35 cellular contexts compared by ENCODE assay signal in genomic region chr16:57830890-57831484, GRCh38. TPM values are rescaled to one million over a fixed set of nuclear protein-coding genes. Genes with fewer than 3 reads are reported as not detected.
DNase-seq lines count a peak whose midpoint lies in the region; ATAC-seq and TF ChIP-seq lines count a peak whose summit lies in the region.
"Had no signal": no experiment of that assay in that cellular context is flagged by ENCODE, and none has a peak within 500 bp of the region (broad histone marks: within the 10 kb centered on the region; RNA-seq: fewer than 3 reads in every experiment).

No MANE protein-coding gene starts in this region.

- in situ Hi-C loops in IMR-90 (cut with MboI; ENCODE audit: low sequenced_read_pairs) (no loop called here), mammary epithelial cell (cut with MboI; ENCODE audit: low sequenced_read_pairs in 2 of 2) (no loop called here)

- no peak for TF ChIP-seq RAD21 in IMR-90 (IDR thresholded peaks at IDR 0.05; ENCODE audit: low read length)

- TF ChIP-seq POLR2A in IMR-90 (IDR thresholded peaks at IDR 0.05; ENCODE audit: low read depth, low read length): no peak

- no peak overlapping the region for H2AFZ ChIP-seq in IMR-90 (replicated peaks; ENCODE audit: low read length, poor library complexity)
- no peak overlapping the region for H2AFZ ChIP-seq in mammary epithelial cell (ENCODE audit: low read depth, low read length)

- no peak overlapping the region for H3K27ac ChIP-seq in IMR-90 (ENCODE audit: insufficient read depth, low read length)
- no peak overlapping the region for H3K27ac ChIP-seq in mammary epithelial cell (ENCODE audit: insufficient read depth, low read depth, low read length)
- H3K27ac ChIP-seq in mesendoderm (ENCODE audit: low read depth, low read length): no peak overlapping the region
- H3K27ac ChIP-seq: cardiac muscle cell, neutrophil, SJCRH30, upper lobe of left lung, WERI-Rb-1 had no signal

- intact Hi-C loops in Caco-2 (cut with micrococcal nuclease; ENCODE audit: unreplicated experiment) (loop anchor here (1.0 kb wide), 1 partner anchor 10 kb away; no protein-coding TSS in a partner anchor), IMR-90 (cut with micrococcal nuclease) (no loop called here), mammary epithelial cell (cut with micrococcal nuclease) (no loop called here)

- H3K4me2 ChIP-seq in IMR-90 (ENCODE audit: low read depth, low read length) (no peak overlapping the region), mammary epithelial cell (ENCODE audit: insufficient read depth, low read depth, low read length) (no peak overlapping the region), mesendoderm (ENCODE audit: low read length) (no peak overlapping the region)

- H3K9ac ChIP-seq in IMR-90 (ENCODE audit: low read depth, low read length) (no peak overlapping the region), mammary epithelial cell (ENCODE audit: insufficient read depth, low read length) (no peak overlapping the region), mesendoderm (ENCODE audit: low read length) (no peak overlapping the region)

- H3K4me3 ChIP-seq in Caco-2 (ENCODE audit: low read depth, low read length) (no peak overlapping the region), IMR-90 (ENCODE audit: insufficient read depth, low read depth, low read length) (no peak overlapping the region), mammary epithelial cell (replicated peaks in 1 of 3; ENCODE audit: insufficient read depth in 1 of 3, low read depth in 2 of 3, low read length in 3 of 3) (no peak overlapping the region), mesendoderm (ENCODE audit: low read length) (no peak overlapping the region)
- H3K4me3 ChIP-seq: cardiac muscle cell, coronary artery, HAP-1, SJCRH30, upper lobe of left lung had no signal

- no peaks in the 10 kb centered on the region for H3K79me1 ChIP-seq in IMR-90 (ENCODE audit: low read depth in 1 of 2, low read length in 2 of 2)
- no peaks in the 10 kb centered on the region for H3K79me1 ChIP-seq in mesendoderm (ENCODE audit: low read length)

- BruUV-seq in Caco-2 (replicated peaks; lab: Mats Ljungman, UMichigan) (no TSS peak), IMR-90 (replicated peaks; lab: Mats Ljungman, UMichigan) (no TSS peak), mammary epithelial cell (replicated peaks; lab: Mats Ljungman, UMichigan) (no TSS peak)

- H4K20me1 ChIP-seq in IMR-90 (ENCODE audit: insufficient read depth, low read length): no peaks in the 10 kb centered on the region
- H4K20me1 ChIP-seq in mammary epithelial cell (ENCODE audit: insufficient read depth, low read length): no peaks in the 10 kb centered on the region

- WGBS in IMR-90 (ENCODE audit: extremely low coverage in 2 of 2, insufficient read length in 1 of 2), 2 experiments: 85% methylated on average over 4 of the region's 10 CpGs; no CpG with 5 or more reads in 1 of the 2 experiments
- WGBS in mammary epithelial cell (ENCODE audit: low coverage, missing lambda C conversion rate): 82% methylated on average over 10 of the region's 10 CpGs
- no CpG with 5 or more reads among the region's 10 CpGs for WGBS in mesendoderm (ENCODE audit: extremely low coverage, insufficient coverage, low lambda C conversion rate)

- ATAC-seq in IMR-90 (ENCODE audit: low read depth): no peak
- ATAC-seq in HG03442 (IDR thresholded peaks at IDR 0.05; ENCODE audit: unreplicated experiment): no peak
- ATAC-seq: left ventricle myocardium superior; naive thymus-derived CD4-positive, alpha-beta T cell; sciatic nerve had no signal

- H3K23ac ChIP-seq in IMR-90 (ENCODE audit: low read depth, low read length) (no peak overlapping the region), mesendoderm (ENCODE audit: low read length) (no peak overlapping the region)

- peaks cover 4% of the 10 kb centered on the region; the same call in 1 of the 2 replicates for H3K9me1 ChIP-seq in IMR-90 (ENCODE audit: insufficient read depth, low read length)

- H3K4me1 ChIP-seq in Caco-2 (peaks cover 27% of the 10 kb centered on the region), IMR-90 (ENCODE audit: control insufficient read depth, insufficient read depth, low read length) (no peaks in the 10 kb centered on the region; the same call in 1 of the 2 replicates), mammary epithelial cell (ENCODE audit: insufficient read depth, low read length) (peaks cover 12% of the 10 kb centered on the region), mesendoderm (ENCODE audit: control insufficient read depth, low read depth, low read length) (peaks cover 5% of the 10 kb centered on the region)
- H3K4me1 ChIP-seq: HAP-1, upper lobe of left lung had no signal

- TF ChIP-seq CTCF in Caco-2 (IDR thresholded peaks at IDR 0.05; ENCODE audit: insufficient read depth in 1 of 2, low read depth in 1 of 2, low read length in 1 of 2, severe bottlenecking in 1 of 2, unreplicated experiment in 1 of 2): no peak
- TF ChIP-seq CTCF in IMR-90 (conservative IDR thresholded peaks at IDR 0.05; ENCODE audit: low read depth, low read length): no peak
- TF ChIP-seq CTCF in mammary epithelial cell (conservative IDR thresholded peaks at IDR 0.05 in 1 of 2, IDR thresholded peaks at IDR 0.05 in 1 of 2; ENCODE audit: extremely low read depth in 1 of 2, insufficient read depth in 1 of 2, low read depth in 1 of 2, low read length in 2 of 2): no peak

- H4K91ac ChIP-seq in IMR-90 (ENCODE audit: insufficient read depth, low read depth, low read length): no peak overlapping the region

- H3K4me1 Mint-ChIP-seq in Caco-2 (ENCODE audit: low read depth, unreplicated experiment): peaks cover 17% of the 10 kb centered on the region
- H3K4me1 Mint-ChIP-seq: activated CD4-positive, alpha-beta T cell treated with anti-CD3 and anti-CD28 coated beads, Interleukin-2, amount 10 ng/mL, durations not matched to agents 24 days and 14 days; activated naive CD4-positive, alpha-beta T cell treated with anti-CD3 and anti-CD28 coated beads, Interleukin-2, amount 50 U/mL, for 24 hours; naive thymus-derived CD4-positive, alpha-beta T cell had no signal

- no peak overlapping the region for H3K14ac ChIP-seq in IMR-90 (replicated peaks; ENCODE audit: low read depth, low read length)

- H3K4me3 Mint-ChIP-seq in Caco-2 (ENCODE audit: unreplicated experiment): no peak overlapping the region
- H3K4me3 Mint-ChIP-seq: activated CD4-positive, alpha-beta T cell treated with anti-CD3 and anti-CD28 coated beads, Interleukin-2, amount 10 ng/mL, durations not matched to agents 24 days and 14 days; activated naive CD4-positive, alpha-beta T cell treated with anti-CD3 and anti-CD28 coated beads, Interleukin-2, amount 50 U/mL, for 24 hours; naive thymus-derived CD4-positive, alpha-beta T cell had no signal

- H4K5ac ChIP-seq in IMR-90 (ENCODE audit: low read depth, low read length) (no peak overlapping the region), mesendoderm (ENCODE audit: low read length) (no peak overlapping the region)

- H4K8ac ChIP-seq in IMR-90 (ENCODE audit: low read depth in 2 of 2, low read length in 2 of 2) (no peak overlapping the region), mesendoderm (ENCODE audit: low read depth, low read length) (no peak overlapping the region)

- H3K79me2 ChIP-seq in mammary epithelial cell (ENCODE audit: insufficient read depth, low read length) (no peaks in the 10 kb centered on the region), mesendoderm (ENCODE audit: control insufficient read depth, insufficient read depth, low read length) (no peaks in the 10 kb centered on the region)

- dilution Hi-C loops in IMR-90 (cut with HindIII; ENCODE audit: low sequenced_read_pairs, unreplicated experiment): no loop called here
- dilution Hi-C loops in mammary epithelial cell (cut with HindIII; ENCODE audit: low sequenced_read_pairs): loop anchor here (5.0 kb wide), 3 partner anchors 34 to 86 kb away; no protein-coding TSS in a partner anchor

- CTCF ChIA-PET in Caco-2 (lab: Charles Lee): interaction anchor here (0.5 to 1.0 kb wide), 2 partner anchors 13 to 32 kb away, joined by 3 to 4 read pairs; no protein-coding TSS in a partner anchor
- CTCF ChIA-PET in IMR-90 (lab: Yijun Ruan, JAX): no interaction called here
- CTCF ChIA-PET in mammary epithelial cell (lab: Charles Lee; ENCODE audit: low non-redundant PET): no interaction called here

- peak overlapping the region; percentile 24 for H2AK9ac ChIP-seq in IMR-90 (replicated peaks; ENCODE audit: low read depth, low read length, poor library complexity)

- no peaks in the 10 kb centered on the region for H3K36me3 Mint-ChIP-seq in Caco-2 (ENCODE audit: insufficient read depth, unreplicated experiment)
- H3K36me3 Mint-ChIP-seq: activated naive CD4-positive, alpha-beta T cell treated with anti-CD3 and anti-CD28 coated beads, Interleukin-2, amount 50 U/mL, for 24 hours; naive thymus-derived CD4-positive, alpha-beta T cell had no signal

- DNase-seq in Caco-2: peak; percentile 53 to 56
- DNase-seq in IMR-90: no peak
- DNase-seq in mammary epithelial cell: peak; percentile 74
- DNase-seq in mesendoderm: peak; percentile 42
- no peak for DNase-seq in stimulated activated CD4-positive, alpha-beta T cell treated with anti-CD3 and anti-CD28 coated beads, Interleukin-2, amount 100 ng/mL, for 24 hours
- DNase-seq in MV-4-11 (lab: John Stamatoyannopoulos, UW): no peak
- DNase-seq in KG1 (lab: John Stamatoyannopoulos, UW): no peak
- DNase-seq: activated CD4-positive, alpha-beta T cell treated with anti-CD3 and anti-CD28 coated beads, Interleukin-2, amount 10 ng/mL, durations not matched to agents 24 days and 14 days; activated CD8-positive, alpha-beta memory T cell treated with anti-CD3 and anti-CD28 coated beads for 24 hours; activated T-cell treated with anti-CD3 and anti-CD28 coated beads for 4 hours; amniotic stem cell; BE2C; effector CD8-positive, alpha-beta T cell; erythroblast; foreskin fibroblast; head of caudate nucleus; islet precursor cell; left ventricle myocardium superior; midbrain; naive thymus-derived CD4-positive, alpha-beta T cell; NCI-H1092 treated with DMSO at 0.1 percent for 48 hours; NCI-H1930; NCI-H526 treated with DMSO at 0.1 percent for 48 hours; SJCRH30; stimulated activated CD4-positive, alpha-beta T cell treated with anti-CD3 and anti-CD28 coated beads, Interleukin-4, amount 100 ng/mL, for 4 hours; T1000; upper lobe of left lung; WERI-Rb-1 had no signal

- no peak overlapping the region for H3K4ac ChIP-seq in IMR-90 (ENCODE audit: low read depth, low read length)
- no peak overlapping the region for H3K4ac ChIP-seq in mesendoderm (ENCODE audit: low read depth, low read length)

- H3K18ac ChIP-seq in IMR-90 (ENCODE audit: low read depth, low read length): no peak overlapping the region
- H3K18ac ChIP-seq in mesendoderm (ENCODE audit: low read length): peak overlapping the region; percentile 16

- H2AK5ac ChIP-seq in IMR-90 (ENCODE audit: low read depth, low read length) (no peak overlapping the region), mesendoderm (ENCODE audit: low read length) (no peak overlapping the region)

- H2BK120ac ChIP-seq in IMR-90 (ENCODE audit: low read depth, low read length) (no peak overlapping the region), mesendoderm (ENCODE audit: low read depth, low read length) (no peak overlapping the region)

- H3K27me3 ChIP-seq in Caco-2 (replicated peaks; ENCODE audit: control insufficient read depth, insufficient read depth, low read length) (no peaks in the 10 kb centered on the region), IMR-90 (ENCODE audit: control insufficient read depth, insufficient read depth, low read length) (peaks cover 18% of the 10 kb centered on the region), mammary epithelial cell (ENCODE audit: insufficient read depth, low read length) (no peaks in the 10 kb centered on the region), mesendoderm (ENCODE audit: insufficient read depth, low read length, poor library complexity) (no peaks in the 10 kb centered on the region)
- H3K27me3 ChIP-seq: BE2C, cardiac muscle cell, upper lobe of left lung had no signal

- H3K36me3 ChIP-seq in Caco-2 (ENCODE audit: control insufficient read depth, insufficient read depth, low read length) (no peaks in the 10 kb centered on the region), IMR-90 (ENCODE audit: control insufficient read depth, insufficient read depth, low read length) (no peaks in the 10 kb centered on the region), mammary epithelial cell (ENCODE audit: insufficient read depth, low read length) (no peaks in the 10 kb centered on the region), mesendoderm (ENCODE audit: control insufficient read depth, insufficient read depth, low read length) (no peaks in the 10 kb centered on the region)
- H3K36me3 ChIP-seq: BE2C, cardiac muscle cell, HAP-1, neutrophil, SJCRH30, upper lobe of left lung, WERI-Rb-1 had no signal

- POLR2A ChIA-PET in Caco-2 (lab: Charles Lee) (no interaction called here), IMR-90 (lab: Charles Lee; ENCODE audit: unreplicated experiment) (no interaction called here)

- H2BK15ac ChIP-seq in IMR-90 (ENCODE audit: low read depth, low read length) (no peak overlapping the region), mesendoderm (replicated peaks; ENCODE audit: low read depth) (no peak overlapping the region)

- H3K9me3 Mint-ChIP-seq in Caco-2 (ENCODE audit: unreplicated experiment): no peaks in the 10 kb centered on the region
- H3K9me3 Mint-ChIP-seq: activated CD4-positive, alpha-beta T cell treated with anti-CD3 and anti-CD28 coated beads, Interleukin-2, amount 10 ng/mL, durations not matched to agents 24 days and 14 days; activated naive CD4-positive, alpha-beta T cell treated with anti-CD3 and anti-CD28 coated beads, Interleukin-2, amount 50 U/mL, for 24 hours; naive thymus-derived CD4-positive, alpha-beta T cell had no signal

- peak overlapping the region; percentile 34 for H3K27ac Mint-ChIP-seq in Caco-2 (ENCODE audit: unreplicated experiment)
- H3K27ac Mint-ChIP-seq: activated CD4-positive, alpha-beta T cell treated with anti-CD3 and anti-CD28 coated beads, Interleukin-2, amount 10 ng/mL, durations not matched to agents 24 days and 14 days; activated naive CD4-positive, alpha-beta T cell treated with anti-CD3 and anti-CD28 coated beads, Interleukin-2, amount 50 U/mL, for 24 hours; naive thymus-derived CD4-positive, alpha-beta T cell had no signal

- H3K56ac ChIP-seq in IMR-90 (ENCODE audit: extremely low read depth, insufficient read depth, low read length): no peak overlapping the region
- no peak overlapping the region for H3K56ac ChIP-seq in mesendoderm (ENCODE audit: low read length)

- H3K27me3 Mint-ChIP-seq in Caco-2 (ENCODE audit: insufficient read depth, unreplicated experiment): no peaks in the 10 kb centered on the region

- no peak overlapping the region for H2BK5ac ChIP-seq in IMR-90 (ENCODE audit: low read depth, low read length, poor library complexity, severe bottlenecking)
- H2BK5ac ChIP-seq in mesendoderm (ENCODE audit: low read length): no peak overlapping the region

- no peak overlapping the region for H2BK20ac ChIP-seq in IMR-90 (ENCODE audit: low read depth, low read length)

- H3K9me3 ChIP-seq in Caco-2 (no peaks in the 10 kb centered on the region), IMR-90 (ENCODE audit: control insufficient read depth, insufficient read depth, low read length) (no peaks in the 10 kb centered on the region), mammary epithelial cell (replicated peaks; ENCODE audit: insufficient read depth, low read length) (no peaks in the 10 kb centered on the region)
- H3K9me3 ChIP-seq: BE2C, HAP-1, neutrophil, SJCRH30, upper lobe of left lung had no signal

RNA-seq across cellular contexts. Expression of gene KIFC3, which starts 28.7 kb away (rescaled TPM):
- total RNA-seq in Caco-2 (2022): 103 and 108 TPM in 2 replicates
- total RNA-seq in IMR-90 (2012; rRNA removed): 38.3 and 48.6 TPM in 2 replicates
- polyA plus RNA-seq in IMR-90 (2012; rRNA removed): 62.5 and 66.6 TPM in 2 replicates
- 43.3 and 62.3 TPM in 2 replicates for polyA plus RNA-seq in IMR-90 (2012; cell fraction: cytosol; rRNA removed)
- 123 and 327 TPM in 2 replicates for polyA plus RNA-seq in IMR-90 (2012; cell fraction: nucleus; rRNA removed; ENCODE audit: low replicate concordance)
- total RNA-seq in mammary epithelial cell: 10 to 100 TPM; 35.8 to 59.8 TPM
- polyA plus RNA-seq in mammary epithelial cell: 21.9 TPM
- 9.4 TPM for polyA minus RNA-seq in mammary epithelial cell
- polyA plus RNA-seq in mesendoderm (2013, experiment 1 of 2): 13.8 TPM
- 14.1 TPM for polyA plus RNA-seq in mesendoderm (2013, experiment 2 of 2)
- polyA plus RNA-seq: naive thymus-derived CD4-positive, alpha-beta T cell had no signal

Comparison
In these comparisons a context has a peak if more than half of its experiments do, and no peak if none do; other contexts are left out.
1. DNase-seq: peak in Caco-2 (2 of 2), mammary epithelial cell (single experiment) and mesendoderm (single experiment); none in IMR-90 (single experiment), stimulated activated CD4-positive, alpha-beta T cell treated with anti-CD3 and anti-CD28 coated beads, Interleukin-2, amount 100 ng/mL, for 24 hours (0 of 2), MV-4-11 (single experiment) and KG1 (single experiment).